ENCODE assay signal across 24 cellular contexts in genomic region chr4:150423074-150423473, GRCh38.
DNase-seq lines count a peak whose midpoint lies in the region; ATAC-seq, FAIRE-seq and TF ChIP-seq lines count a peak whose summit lies in the region.
"Had no signal": no experiment of that assay in that cellular context is flagged by ENCODE, and none has a peak within 500 bp of the region (broad histone marks: within the 10 kb centered on the region; RNA-seq: fewer than 3 reads in every experiment).

No MANE protein-coding gene starts in this region.

- H3K9me3 ChIP-seq in right cardiac atrium (ENCODE audit: control insufficient read depth, low read length) = no peaks in the 10 kb centered on the region
- no peaks in the 10 kb centered on the region for H3K9me3 ChIP-seq in neural progenitor cell (ENCODE audit: low read depth)
- H3K9me3 ChIP-seq in spleen = no peaks in the 10 kb centered on the region
- H3K9me3 ChIP-seq: BLaER1 treated with 17β-estradiol and CSF1 and Interleukin-3, amounts not matched to agents 10 nM and 100 nM; Caco-2 had no signal

- peaks cover 11% of the 10 kb centered on the region for H3F3A ChIP-seq in neural progenitor cell (ENCODE audit: low read depth)

- TF ChIP-seq CTCF in neural progenitor cell (IDR thresholded peaks at IDR 0.05) = no peak
- no peak for TF ChIP-seq CTCF in spleen (IDR thresholded peaks at IDR 0.05 in 8 of 11, conservative IDR thresholded peaks at IDR 0.05 in 3 of 11)

- H3K4me1 ChIP-seq in right cardiac atrium (ENCODE audit: control insufficient read depth, insufficient read depth, low read length) (no peaks in the 10 kb centered on the region), neural progenitor cell (no peaks in the 10 kb centered on the region), spleen (no peaks in the 10 kb centered on the region)
- H3K4me1 ChIP-seq: BLaER1 treated with 17β-estradiol and CSF1 and Interleukin-3, amounts not matched to agents 10 nM and 100 nM; Caco-2 had no signal

- H3K36me3 ChIP-seq in neural progenitor cell (no peaks in the 10 kb centered on the region), spleen (peaks cover 0 to 17% (median 0%) of the 10 kb centered on the region in 6 donors)

- DNase-seq in right cardiac atrium = peak in 2 of 3 donors; percentile 25 to 28
- no peak for DNase-seq in left cardiac atrium
- no peak for DNase-seq in neural progenitor cell (ENCODE audit: low spot score)
- DNase-seq in spleen = peak; percentile 50
- no peak for DNase-seq in AG08395 (ENCODE audit: low spot score)
- no peak for DNase-seq in activated T-helper 1 cell treated with anti-CD3 and anti-CD28 coated beads, Interleukin-12 subunit alpha, Interleukin-12 subunit beta, Interleukin-2, Interleukin-4 antibody, amounts not matched to agents 30 ng/mL and 10 ng/mL and 1 ng/mL, durations not matched to agents 14 hours and 24 hours and 36 hours (ENCODE audit: low spot score)
- DNase-seq in H54 (ENCODE audit: insufficient read length, low spot score) = no peak
- DNase-seq: 8988T; ACHN; AML-193; Caco-2; Calu3; CD4-positive, alpha-beta T cell; CD8-positive, alpha-beta T cell; DMS79 treated with DMSO at 0.1 percent for 48 hours; GF-D8 had no signal

- H3K4me3 ChIP-seq in right cardiac atrium (ENCODE audit: low read length) = no peak overlapping the region
- H3K4me3 ChIP-seq in neural progenitor cell = no peak overlapping the region
- H3K4me3 ChIP-seq in spleen = no peak overlapping the region
- H3K4me3 ChIP-seq: BLaER1 treated with 17β-estradiol and CSF1 and Interleukin-3, amounts not matched to agents 10 nM and 100 nM had no signal

- intact Hi-C loops in right cardiac atrium (cut with DNase I) = no loop called here
- intact Hi-C loops in left cardiac atrium (cut with DNase I) = no loop called here
- intact Hi-C loops in spleen (cut with DNase I; ENCODE audit: low total_unique reads) = no loop called here
- intact Hi-C loops in activated T-helper 1 cell treated with anti-CD3 and anti-CD28 coated beads, Interleukin-12 subunit alpha, Interleukin-12 subunit beta, Interleukin-2, Interleukin-4 antibody, amounts not matched to agents 30 ng/mL and 10 ng/mL and 1 ng/mL, durations not matched to agents 14 hours and 24 hours and 36 hours (cut with micrococcal nuclease) = no loop called here

- H3K4me1 Mint-ChIP-seq in neural progenitor cell = no peaks in the 10 kb centered on the region
- no peaks in the 10 kb centered on the region for H3K4me1 Mint-ChIP-seq in activated T-helper 1 cell treated with anti-CD3 and anti-CD28 coated beads, Interleukin-12 subunit alpha, Interleukin-12 subunit beta, Interleukin-2, Interleukin-4 antibody, amounts not matched to agents 30 ng/mL and 10 ng/mL and 1 ng/mL, durations not matched to agents 14 hours and 24 hours and 36 hours (ENCODE audit: low read depth)
- H3K4me1 Mint-ChIP-seq: B cell had no signal

- no peaks in the 10 kb centered on the region for H3K9me3 Mint-ChIP-seq in neural progenitor cell
- no peaks in the 10 kb centered on the region for H3K9me3 Mint-ChIP-seq in activated T-helper 1 cell treated with anti-CD3 and anti-CD28 coated beads, Interleukin-12 subunit alpha, Interleukin-12 subunit beta, Interleukin-2, Interleukin-4 antibody, amounts not matched to agents 30 ng/mL and 10 ng/mL and 1 ng/mL, durations not matched to agents 14 hours and 24 hours and 36 hours
- H3K9me3 Mint-ChIP-seq: CD4-positive, alpha-beta T cell; CD8-positive, alpha-beta T cell had no signal

- 88% methylated on average over 13 of the region's 13 CpGs for WGBS in right cardiac atrium
- 88 to 99% (median 89%) methylated on average over 11 to 13 of the region's 13 CpGs for WGBS in spleen, 5 donors

- no peak for FAIRE-seq in H54 (lab: Jason Lieb, UNC)
- FAIRE-seq: A204.1, D721Med, G401.6, GM12891, GM19239 had no signal

- no peak overlapping the region for H3K4me2 ChIP-seq in neural progenitor cell
- H3K4me2 ChIP-seq: BLaER1 treated with 17β-estradiol and CSF1 and Interleukin-3, amounts not matched to agents 10 nM and 100 nM had no signal

- H4K20me1 ChIP-seq in neural progenitor cell (ENCODE audit: low read depth) = no peaks in the 10 kb centered on the region
- H4K20me1 ChIP-seq: BLaER1 treated with 17β-estradiol and CSF1 and Interleukin-3, amounts not matched to agents 10 nM and 100 nM had no signal

- H3K9ac ChIP-seq in neural progenitor cell = no peak overlapping the region
- H3K9ac ChIP-seq: BLaER1 treated with 17β-estradiol and CSF1 and Interleukin-3, amounts not matched to agents 10 nM and 100 nM had no signal

- TF ChIP-seq POLR2A in spleen (IDR thresholded peaks at IDR 0.05) (no peak), H54 (IDR thresholded peaks at IDR 0.05; ENCODE audit: low read depth, low read length) (no peak)

- no peak overlapping the region for H3K4me3 Mint-ChIP-seq in neural progenitor cell
- H3K4me3 Mint-ChIP-seq in activated T-helper 1 cell treated with anti-CD3 and anti-CD28 coated beads, Interleukin-12 subunit alpha, Interleukin-12 subunit beta, Interleukin-2, Interleukin-4 antibody, amounts not matched to agents 30 ng/mL and 10 ng/mL and 1 ng/mL, durations not matched to agents 14 hours and 24 hours and 36 hours = no peak overlapping the region
- H3K4me3 Mint-ChIP-seq: B cell; CD4-positive, alpha-beta T cell; CD8-positive, alpha-beta T cell had no signal

- no peaks in the 10 kb centered on the region for H3K79me2 ChIP-seq in neural progenitor cell (ENCODE audit: low read depth)

- peaks cover 3% of the 10 kb centered on the region for H3K27me3 Mint-ChIP-seq in neural progenitor cell (ENCODE audit: insufficient read depth, low read depth)
- no peaks in the 10 kb centered on the region for H3K27me3 Mint-ChIP-seq in activated T-helper 1 cell treated with anti-CD3 and anti-CD28 coated beads, Interleukin-12 subunit alpha, Interleukin-12 subunit beta, Interleukin-2, Interleukin-4 antibody, amounts not matched to agents 30 ng/mL and 10 ng/mL and 1 ng/mL, durations not matched to agents 14 hours and 24 hours and 36 hours (ENCODE audit: insufficient read depth)
- H3K27me3 Mint-ChIP-seq: B cell; CD4-positive, alpha-beta T cell had no signal

- H3K27ac Mint-ChIP-seq in neural progenitor cell = peak overlapping the region; percentile 66
- H3K27ac Mint-ChIP-seq in activated T-helper 1 cell treated with anti-CD3 and anti-CD28 coated beads, Interleukin-12 subunit alpha, Interleukin-12 subunit beta, Interleukin-2, Interleukin-4 antibody, amounts not matched to agents 30 ng/mL and 10 ng/mL and 1 ng/mL, durations not matched to agents 14 hours and 24 hours and 36 hours = no peak overlapping the region
- H3K27ac Mint-ChIP-seq: B cell; CD4-positive, alpha-beta T cell; CD8-positive, alpha-beta T cell had no signal

- ATAC-seq in right cardiac atrium (no peak), left cardiac atrium (no peak)
- ATAC-seq: CD8-positive, alpha-beta T cell had no signal

- H3K27ac ChIP-seq in right cardiac atrium (ENCODE audit: low read length) = no peak overlapping the region
- H3K27ac ChIP-seq in neural progenitor cell = no peak overlapping the region
- H3K27ac ChIP-seq in spleen = no peak overlapping the region
- H3K27ac ChIP-seq: BLaER1 treated with 17β-estradiol and CSF1 and Interleukin-3, amounts not matched to agents 10 nM and 100 nM; C4-2B had no signal

- H2AFZ ChIP-seq in neural progenitor cell (replicated peaks) = no peak overlapping the region

- peaks cover 7% of the 10 kb centered on the region for H3K36me3 Mint-ChIP-seq in neural progenitor cell
- no peaks in the 10 kb centered on the region for H3K36me3 Mint-ChIP-seq in activated T-helper 1 cell treated with anti-CD3 and anti-CD28 coated beads, Interleukin-12 subunit alpha, Interleukin-12 subunit beta, Interleukin-2, Interleukin-4 antibody, amounts not matched to agents 30 ng/mL and 10 ng/mL and 1 ng/mL, durations not matched to agents 14 hours and 24 hours and 36 hours (ENCODE audit: low read depth)

- H3K27me3 ChIP-seq in right cardiac atrium (ENCODE audit: control insufficient read depth, insufficient read depth) (no peaks in the 10 kb centered on the region), neural progenitor cell (no peaks in the 10 kb centered on the region), spleen (replicated peaks in 1 of 7) (no peaks in the 10 kb centered on the region)
- H3K27me3 ChIP-seq: BLaER1 treated with 17β-estradiol and CSF1 and Interleukin-3, amounts not matched to agents 10 nM and 100 nM had no signal

Comparison
In these comparisons a context has a peak if more than half of its experiments do, and no peak if none do; other contexts are left out.
1. DNase-seq: peak in right cardiac atrium (2 of 3) and spleen (single experiment); none in left cardiac atrium (single experiment), neural progenitor cell (single experiment), AG08395 (single experiment), activated T-helper 1 cell treated with anti-CD3 and anti-CD28 coated beads, Interleukin-12 subunit alpha, Interleukin-12 subunit beta, Interleukin-2, Interleukin-4 antibody, amounts not matched to agents 30 ng/mL and 10 ng/mL and 1 ng/mL, durations not matched to agents 14 hours and 24 hours and 36 hours (single experiment) and H54 (single experiment).